In the genomic region with DNA sequence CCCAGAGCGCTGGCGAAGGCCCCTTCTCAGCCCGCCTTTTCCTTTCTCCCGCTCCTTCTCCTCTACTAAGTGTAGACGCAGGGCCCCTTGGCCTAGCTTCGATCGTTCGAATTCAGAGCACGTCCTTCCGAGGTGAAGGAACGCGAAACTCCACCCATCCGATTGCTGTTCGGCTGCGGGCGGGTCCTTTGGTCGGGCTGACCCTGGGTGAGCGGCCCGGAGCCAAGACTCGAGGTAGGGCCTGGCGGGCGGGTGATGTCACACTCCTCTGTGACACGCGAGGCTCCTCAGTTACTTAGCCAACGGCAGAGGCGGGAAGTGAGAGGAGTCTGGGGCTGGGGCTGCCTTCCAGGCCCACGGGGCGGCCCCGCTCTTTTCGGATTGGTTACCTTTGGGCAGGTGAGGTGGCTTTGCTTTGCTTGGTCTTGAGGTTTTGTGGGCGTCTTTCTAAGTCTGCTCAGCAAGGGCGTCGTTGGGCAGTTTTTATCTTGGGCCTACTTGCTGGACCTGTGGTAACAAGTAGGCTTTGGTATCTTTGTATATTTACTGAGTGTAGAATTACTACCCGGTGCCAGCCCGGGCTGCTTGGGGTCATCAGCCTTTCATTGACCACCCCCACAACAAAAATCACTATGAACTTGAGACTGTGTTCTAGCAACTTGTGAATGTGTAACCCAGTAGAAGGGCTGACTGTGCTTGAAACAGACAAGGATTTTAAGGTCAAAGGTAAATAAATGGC, we compare ENCODE assay signal across 1 cellular context.
TF ChIP-seq lines count a peak whose summit lies in the region.

No MANE protein-coding gene starts in this region.

TF ChIP-seq in K562, 482 proteins besides CTCF, POLR2A, EP300 and RAD21 (continued from another document):
- TF ChIP-seq NUFIP1 (IDR thresholded peaks at IDR 0.05; ENCODE audit: partially characterized antibody) = no peak
- TF ChIP-seq KDM1A (IDR thresholded peaks at IDR 0.05) = no peak
